24 cellular contexts compared by ENCODE assay signal in the genomic region with DNA sequence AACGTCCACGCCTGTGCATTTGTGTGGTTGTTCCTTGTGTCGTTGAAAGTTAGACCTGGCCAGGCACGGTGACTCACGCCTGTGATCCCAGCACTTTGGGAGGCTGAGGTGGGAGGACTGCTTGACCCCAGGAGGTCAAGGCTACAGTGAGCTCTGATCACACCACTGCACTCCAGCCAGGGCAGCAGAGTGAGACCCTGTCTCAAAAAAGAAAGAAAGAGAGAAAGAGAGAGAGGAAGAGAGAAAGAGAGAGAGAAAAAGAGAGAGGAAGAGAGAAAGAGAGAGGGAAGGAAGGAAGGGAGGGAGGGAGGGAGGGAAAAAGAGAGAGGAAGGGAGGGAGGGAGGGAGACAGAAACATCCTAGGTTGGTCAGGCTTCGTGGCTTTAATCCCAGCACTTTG. TPM values are rescaled to one million over a fixed set of nuclear protein-coding genes. Genes with fewer than 3 reads are reported as not detected.
"Had no signal": no experiment of that assay in that cellular context is flagged by ENCODE, and none has a peak within 500 bp of the region (broad histone marks: within the 10 kb centered on the region; RNA-seq: fewer than 3 reads in every experiment).

No MANE protein-coding gene starts in this region.

- H3K9me3 Mint-ChIP-seq: memory B cell; naive thymus-derived CD4-positive, alpha-beta T cell; stimulated activated naive B cell treated with anti-CD40 and anti-IgM and Interleukin-4, amounts not matched to agents 10 μg/mL and 1 μg/mL and 100 μg/mL, for 72 hours; stimulated activated naive CD8-positive, alpha-beta T cell treated with anti-CD3 and anti-CD28 coated beads, Interleukin-15, amount 100 ng/mL, for 72 hours had no signal

- H3K27ac ChIP-seq: coronary artery, hepatocyte, left ventricle myocardium inferior, lower lobe of right lung, ovary, testis, transverse colon, uterus had no signal

- H2AFZ ChIP-seq: hepatocyte had no signal

- H3K4me2 ChIP-seq: hepatocyte had no signal

- H3K36me3 Mint-ChIP-seq: memory B cell; stimulated activated naive B cell treated with anti-CD40 and anti-IgM and Interleukin-4, amounts not matched to agents 10 μg/mL and 1 μg/mL and 100 μg/mL, for 72 hours had no signal

- ATAC-seq: left cardiac atrium; lower lobe of right lung; naive thymus-derived CD4-positive, alpha-beta T cell; right cardiac atrium; stimulated activated naive B cell treated with anti-CD40 and anti-IgM and Interleukin-4, amounts not matched to agents 10 μg/mL and 1 μg/mL and 100 μg/mL, for 72 hours; stimulated activated naive CD8-positive, alpha-beta T cell treated with anti-CD3 and anti-CD28 coated beads, Interleukin-15, amount 100 ng/mL, for 72 hours had no signal

- FAIRE-seq: kidney had no signal

- DNase-seq: effector CD4-positive, alpha-beta T cell; endodermal cell; foreskin melanocyte; head of caudate nucleus; kidney; left cardiac atrium; left ventricle myocardium inferior; lower lobe of right lung; naive thymus-derived CD4-positive, alpha-beta T cell; nucleus accumbens; ovary; stimulated activated CD4-positive, alpha-beta T cell treated with anti-CD3 and anti-CD28 coated beads, Interleukin-15, amount 100 ng/mL, for 24 hours; stimulated activated CD4-positive, alpha-beta T cell treated with anti-CD3 and anti-CD28 coated beads, Interleukin-1b, Interleukin-23, amount 100 ng/mL, for 48 hours; stimulated activated CD4-positive, alpha-beta T cell treated with anti-CD3 and anti-CD28 coated beads, Interleukin-4, amount 100 ng/mL, for 4 hours; stimulated activated naive B cell treated with anti-CD40 and anti-IgM and Interleukin-4, amounts not matched to agents 10 μg/mL and 1 μg/mL and 100 μg/mL, for 72 hours; stimulated activated naive CD8-positive, alpha-beta T cell treated with anti-CD3 and anti-CD28 coated beads, Interleukin-15, amount 100 ng/mL, for 72 hours; testis; transverse colon; uterus had no signal

- H3K4me3 ChIP-seq: coronary artery, hepatocyte, left ventricle myocardium inferior, lower lobe of right lung, ovary, testis, transverse colon, uterus had no signal

- H3K4me3 Mint-ChIP-seq: endodermal cell; memory B cell; naive thymus-derived CD4-positive, alpha-beta T cell; stimulated activated naive B cell treated with anti-CD40 and anti-IgM and Interleukin-4, amounts not matched to agents 10 μg/mL and 1 μg/mL and 100 μg/mL, for 72 hours; stimulated activated naive CD8-positive, alpha-beta T cell treated with anti-CD3 and anti-CD28 coated beads, Interleukin-15, amount 100 ng/mL, for 72 hours had no signal

- H3K36me3 ChIP-seq: left ventricle myocardium inferior, lower lobe of right lung, ovary, transverse colon, uterus had no signal

- H3K27ac Mint-ChIP-seq: endodermal cell; memory B cell; naive thymus-derived CD4-positive, alpha-beta T cell; stimulated activated naive B cell treated with anti-CD40 and anti-IgM and Interleukin-4, amounts not matched to agents 10 μg/mL and 1 μg/mL and 100 μg/mL, for 72 hours had no signal

- H3K27me3 ChIP-seq: hepatocyte, ovary, testis, uterus had no signal

- H3K79me2 ChIP-seq: hepatocyte had no signal

- H3K9me3 ChIP-seq: left ventricle myocardium inferior, lower lobe of right lung, ovary, testis, transverse colon, uterus had no signal

RNA-seq across cellular contexts. Expression of gene ZNF114, which starts 5.1 kb away (rescaled TPM):
- total RNA-seq: transverse colon had no signal
- polyA plus RNA-seq: naive thymus-derived CD4-positive, alpha-beta T cell had no signal

RNA-seq across cellular contexts. Expression of gene EMP3, which starts 50.4 kb away (rescaled TPM):
- polyA plus RNA-seq: neural cell had no signal
